1 cellular context compared by ENCODE assay signal in the genomic region with DNA sequence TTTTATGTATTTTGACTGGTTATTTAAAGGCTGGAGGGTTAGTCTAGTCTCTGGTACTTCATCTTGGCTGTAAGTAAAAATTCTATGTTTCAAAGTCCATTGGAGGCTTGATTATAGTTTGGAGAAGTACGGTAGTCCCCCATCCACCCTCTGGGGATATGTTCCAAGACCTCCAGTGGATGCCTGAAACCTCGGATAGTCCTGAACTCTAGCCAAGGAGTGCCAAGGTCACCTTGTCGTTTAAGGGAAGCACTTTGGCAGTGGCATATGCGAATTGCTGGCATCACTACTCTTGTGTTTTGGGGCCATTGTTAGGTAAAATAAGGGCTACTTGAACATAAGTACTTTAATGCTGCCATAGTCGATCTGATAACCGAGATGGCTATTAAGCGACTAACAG.
TF ChIP-seq lines count a peak whose summit lies in the region.

No MANE protein-coding gene starts in this region.

TF ChIP-seq in H1, 55 proteins besides CTCF, POLR2A, EP300 and RAD21:
- TF ChIP-seq RNF2 (IDR thresholded peaks at IDR 0.05; ENCODE audit: borderline replicate concordance, low read depth, low read length, missing control alignments, poor library complexity, severe bottlenecking) (no peak), MAFK (IDR thresholded peaks at IDR 0.05; ENCODE audit: low read depth, low read length) (no peak), EGR1 (IDR thresholded peaks at IDR 0.05; ENCODE audit: borderline replicate concordance, low read depth, low read length) (no peak), PHF8 (conservative IDR thresholded peaks at IDR 0.05; ENCODE audit: low read depth, low read length) (no peak), BACH1 (IDR thresholded peaks at IDR 0.05; ENCODE audit: low read length) (no peak), CREB1 (IDR thresholded peaks at IDR 0.05) (no peak), RXRA (IDR thresholded peaks at IDR 0.05; ENCODE audit: insufficient read depth, low read depth, low read length) (no peak), SP1 (IDR thresholded peaks at IDR 0.05; ENCODE audit: low read depth, low read length) (no peak), GABPA (IDR thresholded peaks at IDR 0.05; ENCODE audit: borderline replicate concordance, insufficient read depth, low read length) (no peak), SIX5 (IDR thresholded peaks at IDR 0.05; ENCODE audit: low read depth, low read length) (no peak), YY1 (IDR thresholded peaks at IDR 0.05; ENCODE audit: low read depth, low read length) (no peak)
- TF ChIP-seq, protein P1, sequence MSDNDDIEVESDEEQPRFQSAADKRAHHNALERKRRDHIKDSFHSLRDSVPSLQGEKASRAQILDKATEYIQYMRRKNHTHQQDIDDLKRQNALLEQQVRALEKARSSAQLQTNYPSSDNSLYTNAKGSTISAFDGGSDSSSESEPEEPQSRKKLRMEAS (IDR thresholded peaks at IDR 0.05) = no peak
